18 cellular contexts compared by ENCODE assay signal in the genomic region with DNA sequence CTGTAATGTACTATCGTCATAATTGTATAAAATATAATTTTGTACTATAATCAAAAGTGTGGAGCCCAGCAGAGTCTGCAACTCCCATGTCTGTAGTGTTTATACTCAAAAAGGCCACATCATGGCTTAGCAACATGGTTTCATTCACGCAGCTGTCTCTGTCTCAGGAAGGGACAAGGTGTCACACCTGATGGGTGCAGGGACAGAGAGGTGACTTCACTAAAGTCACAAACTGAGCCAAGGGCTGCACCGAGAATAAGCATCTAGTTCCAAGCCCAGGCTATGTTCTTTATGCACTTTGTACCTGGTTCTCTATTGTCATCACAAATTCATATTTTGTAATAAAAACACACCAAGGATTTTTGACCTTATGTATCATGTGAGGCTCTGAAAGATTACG.
A peak's percentile ranks its signal among the peaks of the same experiment; 100 is the strongest.
DNase-seq lines count a peak whose midpoint lies in the region; ATAC-seq lines count a peak whose summit lies in the region.
"Had no signal": no experiment of that assay in that cellular context is flagged by ENCODE, and none has a peak within 500 bp of the region (broad histone marks: within the 10 kb centered on the region; RNA-seq: fewer than 3 reads in every experiment).

No MANE protein-coding gene starts in this region.

- H4K91ac ChIP-seq in mesenchymal stem cell (ENCODE audit: low read length) = no peak overlapping the region

- CTCF ChIA-PET in activated naive CD4-positive, alpha-beta T cell treated with anti-CD3 and anti-CD28 coated beads, Interleukin-2, amount 10 ng/mL, durations not matched to agents 7 days and 5 days (lab: Charles Lee) = interaction anchor here (1.3 kb wide), 1 partner anchor 19 kb away, joined by 3 read pairs; no protein-coding TSS in a partner anchor

- H2AFZ ChIP-seq in GM23248 = no peak overlapping the region
- H2AFZ ChIP-seq in mesenchymal stem cell (ENCODE audit: low read depth, low read length) = no peak overlapping the region

- peaks cover 0 to 5% of the 10 kb centered on the region in 2 donors for H3K9me3 Mint-ChIP-seq in stimulated activated naive B cell treated with anti-CD40 and anti-IgM and Interleukin-4, amounts not matched to agents 10 μg/mL and 1 μg/mL and 100 μg/mL, for 72 hours
- no peaks in the 10 kb centered on the region for H3K9me3 Mint-ChIP-seq in activated naive CD4-positive, alpha-beta T cell treated with anti-CD3 and anti-CD28 coated beads, Interleukin-2, amount 10 ng/mL, durations not matched to agents 7 days and 5 days

- H3K23ac ChIP-seq in mesenchymal stem cell (ENCODE audit: low read length in 2 of 2) = peak overlapping the region in 1 of 2 experiments; percentile 72

- H3K27ac ChIP-seq in GM23248 (peak overlapping the region; percentile 64; the same call in 1 of the 2 replicates), mesenchymal stem cell (ENCODE audit: low read length, poor library complexity, severe bottlenecking) (peak overlapping the region; percentile 82)
- H3K27ac ChIP-seq: coronary artery, heart right ventricle, testis had no signal

- in situ Hi-C loops in GM23248 (cut with MboI) = no loop called here

- H3K4ac ChIP-seq in mesenchymal stem cell (ENCODE audit: low read depth in 1 of 2, low read length in 2 of 2) = no peak overlapping the region

- H2BK12ac ChIP-seq in mesenchymal stem cell (ENCODE audit: low read length in 2 of 2) = peak overlapping the region in 1 of 2 experiments; percentile 63

- H3K36me3 ChIP-seq in GM23248 (ENCODE audit: low read depth) (no peaks in the 10 kb centered on the region), mesenchymal stem cell (ENCODE audit: control insufficient read depth in 1 of 2, insufficient read depth in 2 of 2, low read depth in 1 of 2, low read length in 2 of 2) (no peaks in the 10 kb centered on the region)
- H3K36me3 ChIP-seq: heart right ventricle had no signal

- H3K27ac Mint-ChIP-seq in stimulated activated naive B cell treated with anti-CD40 and anti-IgM and Interleukin-4, amounts not matched to agents 10 μg/mL and 1 μg/mL and 100 μg/mL, for 72 hours = no peak overlapping the region
- no peak overlapping the region for H3K27ac Mint-ChIP-seq in activated naive CD4-positive, alpha-beta T cell treated with anti-CD3 and anti-CD28 coated beads, Interleukin-2, amount 10 ng/mL, durations not matched to agents 7 days and 5 days

- H3K9me2 ChIP-seq in GM23248 (ENCODE audit: insufficient read depth) = no peaks in the 10 kb centered on the region

- peak overlapping the region; percentile 76 for H2AK5ac ChIP-seq in mesenchymal stem cell (ENCODE audit: low read length, severe bottlenecking)

- H3K27me3 ChIP-seq in GM23248 (replicated peaks; ENCODE audit: insufficient read depth) = no peaks in the 10 kb centered on the region
- no peaks in the 10 kb centered on the region for H3K27me3 ChIP-seq in mesenchymal stem cell (ENCODE audit: control insufficient read depth in 1 of 2, insufficient read depth in 1 of 2, low read length in 2 of 2)
- H3K27me3 ChIP-seq: heart right ventricle, testis had no signal

- H2BK120ac ChIP-seq in mesenchymal stem cell (ENCODE audit: low read depth, low read length) = no peak overlapping the region

- H3K79me2 ChIP-seq in GM23248 (ENCODE audit: insufficient read depth) = no peaks in the 10 kb centered on the region

- no peak overlapping the region for H3K4me3 Mint-ChIP-seq in stimulated activated naive B cell treated with anti-CD40 and anti-IgM and Interleukin-4, amounts not matched to agents 10 μg/mL and 1 μg/mL and 100 μg/mL, for 72 hours
- H3K4me3 Mint-ChIP-seq in activated naive CD4-positive, alpha-beta T cell treated with anti-CD3 and anti-CD28 coated beads, Interleukin-2, amount 10 ng/mL, durations not matched to agents 7 days and 5 days = no peak overlapping the region

- peak overlapping the region in 1 of 2 experiments; percentile 85 for H3K18ac ChIP-seq in mesenchymal stem cell (ENCODE audit: low read depth in 1 of 2, low read length in 2 of 2)

- H4K8ac ChIP-seq in mesenchymal stem cell (ENCODE audit: low read length) = no peak overlapping the region

- H3K14ac ChIP-seq in mesenchymal stem cell (ENCODE audit: low read length in 2 of 2) = no peak overlapping the region

- 53 to 65% methylated on average over 4 of the region's 4 CpGs for WGBS in GM23248 (ENCODE audit: low coverage in 1 of 2, low lambda C conversion rate in 2 of 2, missing lambda C conversion rate in 2 of 2), 2 experiments
- WGBS in mesenchymal stem cell = 94% methylated on average over 2 of the region's 4 CpGs

- H3K4me1 Mint-ChIP-seq in stimulated activated naive B cell treated with anti-CD40 and anti-IgM and Interleukin-4, amounts not matched to agents 10 μg/mL and 1 μg/mL and 100 μg/mL, for 72 hours = no peaks in the 10 kb centered on the region
- H3K4me1 Mint-ChIP-seq in activated naive CD4-positive, alpha-beta T cell treated with anti-CD3 and anti-CD28 coated beads, Interleukin-2, amount 10 ng/mL, durations not matched to agents 7 days and 5 days = peaks cover 2% of the 10 kb centered on the region

- no peak for DNase-seq in GM23248
- DNase-seq in mesenchymal stem cell = no peak
- no peak for DNase-seq in stimulated activated naive CD4-positive, alpha-beta T cell treated with Interleukin-2 at 50 U/mL for 16 hours (lab: John Stamatoyannopoulos, UW)
- DNase-seq in central memory CD4-positive, alpha-beta T cell = no peak
- no peak for DNase-seq in stimulated activated naive B cell treated with anti-CD40 and anti-IgM and Interleukin-4, amounts not matched to agents 10 μg/mL and 1 μg/mL and 100 μg/mL, for 72 hours
- DNase-seq in activated naive CD4-positive, alpha-beta T cell treated with anti-CD3 and anti-CD28 coated beads, Interleukin-2, amount 10 ng/mL, durations not matched to agents 7 days and 5 days = no peak
- DNase-seq: activated CD4-positive, alpha-beta T cell treated with anti-CD3 and anti-CD28 coated beads, Interleukin-2, amount 50 U/mL, for 1 hour; activated T-cell treated with anti-CD3 and anti-CD28 coated beads, Interleukin-2, amount 50 U/mL, for 48 hours; anterior cingulate cortex; heart right ventricle; NCI-H2171; SHP77 treated with DMSO at 0.1 percent for 48 hours; T-helper 9 cell had no signal

- peak overlapping the region; percentile 62 for H3K4me2 ChIP-seq in GM23248 (ENCODE audit: unreplicated experiment)
- H3K4me2 ChIP-seq in mesenchymal stem cell (ENCODE audit: low read length, poor library complexity, severe bottlenecking) = no peak overlapping the region

- peaks cover 24% of the 10 kb centered on the region for H3K4me1 ChIP-seq in GM23248 (ENCODE audit: insufficient read depth)
- H3K4me1 ChIP-seq in mesenchymal stem cell (ENCODE audit: control insufficient read depth, insufficient read depth, low read depth, low read length) = peaks cover 8% of the 10 kb centered on the region
- H3K4me1 ChIP-seq: heart right ventricle, testis had no signal

- H3K36me3 Mint-ChIP-seq in stimulated activated naive B cell treated with anti-CD40 and anti-IgM and Interleukin-4, amounts not matched to agents 10 μg/mL and 1 μg/mL and 100 μg/mL, for 72 hours = no peaks in the 10 kb centered on the region
- H3K36me3 Mint-ChIP-seq in activated naive CD4-positive, alpha-beta T cell treated with anti-CD3 and anti-CD28 coated beads, Interleukin-2, amount 10 ng/mL, durations not matched to agents 7 days and 5 days = no peaks in the 10 kb centered on the region

- peaks cover 5 to 6% of the 10 kb centered on the region in 2 donors for H3K27me3 Mint-ChIP-seq in stimulated activated naive B cell treated with anti-CD40 and anti-IgM and Interleukin-4, amounts not matched to agents 10 μg/mL and 1 μg/mL and 100 μg/mL, for 72 hours
- no peaks in the 10 kb centered on the region for H3K27me3 Mint-ChIP-seq in activated naive CD4-positive, alpha-beta T cell treated with anti-CD3 and anti-CD28 coated beads, Interleukin-2, amount 10 ng/mL, durations not matched to agents 7 days and 5 days

- ATAC-seq in GM18861 (IDR thresholded peaks at IDR 0.05; ENCODE audit: unreplicated experiment) (peak; percentile 15), HG03469 (IDR thresholded peaks at IDR 0.05; ENCODE audit: unreplicated experiment) (peak; percentile 17)
- ATAC-seq in stimulated activated naive B cell treated with anti-CD40 and anti-IgM and Interleukin-4, amounts not matched to agents 10 μg/mL and 1 μg/mL and 100 μg/mL, for 72 hours (replicated peaks) = no peak
- ATAC-seq: esophagus mucosa had no signal

- H2BK5ac ChIP-seq in mesenchymal stem cell (ENCODE audit: low read depth, low read length, poor library complexity, severe bottlenecking) = no peak overlapping the region

- H3K4me3 ChIP-seq in GM23248 (no peak overlapping the region), mesenchymal stem cell (ENCODE audit: insufficient read depth in 1 of 2, low read depth in 1 of 2, low read length in 2 of 2) (no peak overlapping the region)
- H3K4me3 ChIP-seq: coronary artery, heart right ventricle, testis had no signal

- no peaks in the 10 kb centered on the region for H3K79me1 ChIP-seq in mesenchymal stem cell (replicated peaks; ENCODE audit: low read length, poor library complexity, severe bottlenecking)

- H3K9me3 ChIP-seq in GM23248 (ENCODE audit: low read depth) (no peaks in the 10 kb centered on the region), mesenchymal stem cell (ENCODE audit: control insufficient read depth, low read length) (no peaks in the 10 kb centered on the region)
- H3K9me3 ChIP-seq: heart right ventricle, testis had no signal

- H3F3A ChIP-seq in GM23248 (ENCODE audit: insufficient read depth) = peaks cover 18% of the 10 kb centered on the region

- H3K9ac ChIP-seq in GM23248 (no peak overlapping the region), mesenchymal stem cell (ENCODE audit: low read length) (peak overlapping the region; percentile 2)

- no peaks in the 10 kb centered on the region for H4K20me1 ChIP-seq in GM23248 (ENCODE audit: insufficient read depth)

- no peak overlapping the region for H2BK15ac ChIP-seq in mesenchymal stem cell (ENCODE audit: low read depth, poor library complexity, severe bottlenecking)

Comparison
In these comparisons a context has a peak if more than half of its experiments do, and no peak if none do; other contexts are left out.
1. ATAC-seq: peak in GM18861 (single experiment) and HG03469 (single experiment); none in stimulated activated naive B cell treated with anti-CD40 and anti-IgM and Interleukin-4, amounts not matched to agents 10 μg/mL and 1 μg/mL and 100 μg/mL, for 72 hours (0 of 2).